ENCODE assay signal across 10 cellular contexts in genomic region chr16:70188608-70188915, GRCh38. TPM values are rescaled to one million over a fixed set of nuclear protein-coding genes. Genes with fewer than 3 reads are reported as not detected.
DNase-seq lines count a peak whose midpoint lies in the region; ATAC-seq and TF ChIP-seq lines count a peak whose summit lies in the region.
"Not testable (repeated sequence)": the region's sequence is repeated elsewhere in the genome, so short reads cannot be mapped to it uniquely, and the experiment has no call there.
"Had no signal": no experiment of that assay in that cellular context is flagged by ENCODE, and none has a peak within 500 bp of the region (broad histone marks: within the 10 kb centered on the region; RNA-seq: fewer than 3 reads in every experiment).

No MANE protein-coding gene starts in this region.

- not testable (repeated sequence) for H3K9me3 Mint-ChIP-seq in nephron progenitor cell

- H3K4me2 ChIP-seq in BLaER1 = peak overlapping the region; percentile 28; the same call in 1 of the 2 replicates

- intact Hi-C loops in body of pancreas (cut with DNase I); gastrocnemius medialis (cut with DNase I; ENCODE audit: low total_unique reads): not testable (repeated sequence)

- H3K4me3 ChIP-seq in BLaER1 = peak overlapping the region; percentile 44; the same call in 1 of the 2 replicates
- not testable (repeated sequence) for H3K4me3 ChIP-seq in MG63, body of pancreas
- peak overlapping the region; percentile 55 to 65 for H3K4me3 ChIP-seq in gastroesophageal sphincter
- H3K4me3 ChIP-seq in gastrocnemius medialis = peak overlapping the region in 3 of 4 donors; percentile 41 to 57 (median 45)
- H3K4me3 ChIP-seq in tibial nerve = peak overlapping the region in 3 of 4 donors; percentile 23 to 56 (median 29)

- H3K4me1 ChIP-seq in BLaER1, body of pancreas, gastroesophageal sphincter, gastrocnemius medialis, tibial nerve: not testable (repeated sequence)

- peak; percentile 3 for DNase-seq in MG63
- not testable (repeated sequence) for DNase-seq in body of pancreas; gastrocnemius medialis; tibial nerve (ENCODE audit: low spot score in 2 of 2)
- peak; percentile 10 for DNase-seq in left kidney (ENCODE audit: low read depth, low spot score)
- peak; percentile 27 for DNase-seq in nephron progenitor cell

- not testable (repeated sequence) for TF ChIP-seq EP300 in gastroesophageal sphincter (IDR thresholded peaks at IDR 0.05); tibial nerve (IDR thresholded peaks at IDR 0.05)

- in situ Hi-C loops in gastrocnemius medialis (cut with MboI; ENCODE audit: low sequenced_read_pairs in 4 of 4) = not testable (repeated sequence)

- not testable (repeated sequence) for H3K4me1 Mint-ChIP-seq in nephron progenitor cell

- H3K27ac ChIP-seq in BLaER1 = not testable (repeated sequence)
- H3K27ac ChIP-seq in body of pancreas (peak overlapping the region in 2 of 4 donors; percentile 40 to 63), gastroesophageal sphincter (peak overlapping the region; percentile 59 to 83 (median 75)), gastrocnemius medialis (peak overlapping the region in 3 of 4 donors; percentile 28 to 68 (median 55)), tibial nerve (peak overlapping the region in 3 of 4 donors; percentile 59 to 81 (median 72))

- not testable (repeated sequence) for H3K27me3 Mint-ChIP-seq in nephron progenitor cell (ENCODE audit: low read depth, poor library complexity)

- not testable (repeated sequence) for H3K9ac ChIP-seq in BLaER1

- not testable (repeated sequence) for H3K36me3 ChIP-seq in BLaER1; MG63; body of pancreas (replicated peaks in 1 of 2; ENCODE audit: insufficient read depth in 1 of 2, low read depth in 2 of 2); gastroesophageal sphincter; gastrocnemius medialis; tibial nerve

- peak; percentile 74 for ATAC-seq in body of pancreas
- peak; percentile 82 for ATAC-seq in gastroesophageal sphincter
- peak; percentile 60 to 67 for ATAC-seq in gastrocnemius medialis

- H4K20me1 ChIP-seq in BLaER1 = not testable (repeated sequence)

- H3K36me3 Mint-ChIP-seq in nephron progenitor cell (ENCODE audit: low read depth) = not testable (repeated sequence)

- not testable (repeated sequence) for H3K27ac Mint-ChIP-seq in nephron progenitor cell

- not testable (repeated sequence) for TF ChIP-seq CTCF in body of pancreas (IDR thresholded peaks at IDR 0.05); gastroesophageal sphincter (IDR thresholded peaks at IDR 0.05); nephron progenitor cell (IDR thresholded peaks at IDR 0.05); gastrocnemius medialis (IDR thresholded peaks at IDR 0.05 in 4 of 5, conservative IDR thresholded peaks at IDR 0.05 in 1 of 5); tibial nerve (IDR thresholded peaks at IDR 0.05)

- not testable (repeated sequence) for H3K4me3 Mint-ChIP-seq in nephron progenitor cell

- not testable (repeated sequence) for TF ChIP-seq POLR2A in body of pancreas (IDR thresholded peaks at IDR 0.05); gastroesophageal sphincter (IDR thresholded peaks at IDR 0.05); gastrocnemius medialis (IDR thresholded peaks at IDR 0.05); tibial nerve (IDR thresholded peaks at IDR 0.05)

- H3K27me3 ChIP-seq in BLaER1 = peaks cover 13% of the 10 kb centered on the region
- H3K27me3 ChIP-seq in MG63, body of pancreas, gastroesophageal sphincter, gastrocnemius medialis, tibial nerve: not testable (repeated sequence)

- 2% methylated on average over 14 of the region's 22 CpGs; no CpG with 5 or more reads in 1 of the 2 donors for WGBS in body of pancreas, 2 donors
- no CpG with 5 or more reads among the region's 22 CpGs for WGBS in gastroesophageal sphincter (ENCODE audit: low coverage in 1 of 2), 2 donors
- WGBS in tibial nerve, 2 donors = no CpG with 5 or more reads among the region's 22 CpGs

- not testable (repeated sequence) for H3K9me3 ChIP-seq in BLaER1, MG63, body of pancreas, gastroesophageal sphincter, gastrocnemius medialis, tibial nerve

RNA-seq across cellular contexts. Expression of gene CLEC18C, which starts 15.0 kb away (rescaled TPM):
- total RNA-seq in MG63 (2014; rRNA removed; shearing (Covaris generic); ENCODE audit: low replicate concordance) = 0.16 TPM in 1 of 2 replicates, not detected in the other
- total RNA-seq in body of pancreas = 1 to 10 TPM in 1 of 2 donors, not detected in 1; 1.8 TPM
- not detected for total RNA-seq in gastroesophageal sphincter
- total RNA-seq in gastrocnemius medialis = under 1 TPM in 3 of 4 donors, not detected in 1; 0.18 to 0.49 (median 0.41) TPM
- total RNA-seq in tibial nerve = 1 to 10 TPM in 2 of 4 donors, under 1 TPM in 2; 0.30 to 2.5 (median 0.76) TPM
- total RNA-seq: chondrocyte, mesothelial cell of epicardium had no signal
